ENCODE assay signal across 21 cellular contexts in genomic region chr5:93810780-93811179, GRCh38.
A peak's percentile ranks its signal among the peaks of the same experiment; 100 is the strongest.
DNase-seq lines count a peak whose midpoint lies in the region; ATAC-seq and TF ChIP-seq lines count a peak whose summit lies in the region.
"Had no signal": no experiment of that assay in that cellular context is flagged by ENCODE, and none has a peak within 500 bp of the region (broad histone marks: within the 10 kb centered on the region; RNA-seq: fewer than 3 reads in every experiment).

No MANE protein-coding gene starts in this region.

- H3K4me1 ChIP-seq in upper lobe of right lung, result no peaks in the 10 kb centered on the region
- H3K4me1 ChIP-seq: BE2C, BLaER1 had no signal

- no peaks in the 10 kb centered on the region for H3K27me3 ChIP-seq in upper lobe of right lung
- H3K27me3 ChIP-seq: BE2C, BLaER1 had no signal

- intact Hi-C loops in upper lobe of right lung (cut with DNase I), result no loop called here

- no peaks in the 10 kb centered on the region for H3K9me3 ChIP-seq in upper lobe of right lung
- H3K9me3 ChIP-seq: BE2C, BLaER1 had no signal

- no peaks in the 10 kb centered on the region for H3K36me3 ChIP-seq in upper lobe of right lung
- H3K36me3 ChIP-seq: BE2C, BLaER1 had no signal

- ATAC-seq in upper lobe of right lung, result peak; percentile 44
- ATAC-seq in HG03565 (IDR thresholded peaks at IDR 0.05; ENCODE audit: unreplicated experiment), result no peak
- ATAC-seq in GM18520 (IDR thresholded peaks at IDR 0.05; ENCODE audit: unreplicated experiment), result no peak
- ATAC-seq: GM12878 had no signal

- H3K4me3 ChIP-seq in upper lobe of right lung, result no peak overlapping the region
- H3K4me3 ChIP-seq: BLaER1, GM12878 had no signal

- DNase-seq in DMS53 (lab: John Stamatoyannopoulos, UW) (peak; percentile 74), DMS53 treated with DMSO at 0.1 percent for 48 hours (lab: John Stamatoyannopoulos, UW; ENCODE audit: unreplicated experiment) (peak; percentile 64), upper lobe of right lung (no peak)
- DNase-seq: 8988T; ACHN; BE2C; C1 segment of cervical spinal cord; CD4-positive, alpha-beta memory T cell; CD4-positive, CD25-positive, alpha-beta regulatory T cell; CD8-positive, alpha-beta memory T cell; COR-L47; DMS 273 treated with DMSO at 0.1 percent for 48 hours; DMS153; DMS79; DND-41; EL; GDM1 had no signal

- TF ChIP-seq CTCF in upper lobe of right lung (IDR thresholded peaks at IDR 0.05), result no peak

- H3K27ac ChIP-seq in upper lobe of right lung, result no peak overlapping the region
- H3K27ac ChIP-seq: BLaER1 had no signal
